In the genomic region with DNA sequence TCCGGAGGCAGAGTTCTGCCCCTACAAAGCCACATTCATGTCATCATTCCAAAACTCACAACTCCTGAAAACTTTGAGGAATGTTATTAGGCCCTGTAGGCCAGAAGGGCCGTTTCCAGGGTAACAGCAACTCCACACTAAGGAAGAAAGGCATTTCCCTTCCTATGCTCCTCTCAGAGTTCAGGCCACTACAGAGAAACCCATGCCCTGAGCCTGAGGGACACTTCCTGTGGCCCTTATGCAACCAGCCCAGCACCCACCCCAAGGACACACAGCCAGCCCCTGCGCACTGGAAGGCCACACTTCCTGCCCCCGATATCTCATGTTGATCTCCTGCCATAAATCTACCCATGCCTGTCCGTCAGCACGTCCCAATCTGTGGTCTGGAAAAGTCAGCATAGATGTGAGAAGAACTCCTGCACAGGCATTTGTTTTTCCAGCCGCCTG, we compare ENCODE assay signal across 11 cellular contexts.
A peak's percentile ranks its signal among the peaks of the same experiment; 100 is the strongest.
DNase-seq lines count a peak whose midpoint lies in the region; ATAC-seq and TF ChIP-seq lines count a peak whose summit lies in the region.
"Had no signal": no experiment of that assay in that cellular context is flagged by ENCODE, and none has a peak within 500 bp of the region (broad histone marks: within the 10 kb centered on the region; RNA-seq: fewer than 3 reads in every experiment).

No MANE protein-coding gene starts in this region.

- DNase-seq in Right ventricle myocardium superior: no peak
- DNase-seq in cardiac septum (ENCODE audit: low spot score): no peak
- DNase-seq in dermis blood vessel endothelial cell: peak; percentile 58
- no peak for DNase-seq in right lobe of liver
- DNase-seq in aorta: peak; percentile 40 to 68
- no peak for DNase-seq in stimulated activated CD4-positive, alpha-beta T cell treated with anti-CD3 and anti-CD28 coated beads, Interleukin-4, amount 100 ng/mL, for 4 hours
- DNase-seq in GM13977 (ENCODE audit: low spot score): no peak
- DNase-seq: activated gamma-delta T cell treated with Interleukin-2 at 50 U/mL for 16 hours, NCI-H526 treated with DMSO at 0.1 percent for 48 hours, nucleus accumbens had no signal

- intact Hi-C loops in Right ventricle myocardium superior (cut with DNase I): no loop called here
- intact Hi-C loops in cardiac septum (cut with DNase I): no loop called here
- intact Hi-C loops in right lobe of liver (cut with DNase I): no loop called here
- intact Hi-C loops in aorta (cut with DNase I): loop anchor here in 1 of 2 donors (5.0 kb wide), 1 partner anchor 76 kb away; no protein-coding TSS in a partner anchor

- no peaks in the 10 kb centered on the region for H3K9me3 ChIP-seq in right lobe of liver
- no peaks in the 10 kb centered on the region for H3K9me3 ChIP-seq in aorta (ENCODE audit: control insufficient read depth, low read length)

- H3K4me1 ChIP-seq in right lobe of liver (no peaks in the 10 kb centered on the region), aorta (ENCODE audit: control insufficient read depth in 1 of 2, insufficient read depth in 2 of 2, low read length in 2 of 2) (no peaks in the 10 kb centered on the region)

- H3K27ac ChIP-seq in right lobe of liver (no peak overlapping the region), aorta (ENCODE audit: low read depth in 1 of 2, low read length in 2 of 2) (peak overlapping the region in 1 of 2 donors; percentile 30)

- peak; percentile 39 for ATAC-seq in Right ventricle myocardium superior (ENCODE audit: poor library complexity)
- ATAC-seq in right lobe of liver: peak; percentile 62 to 73 (median 70)
- ATAC-seq in aorta (ENCODE audit: low FRiP score): peak; percentile 47
- ATAC-seq in HG02870 (IDR thresholded peaks at IDR 0.05; ENCODE audit: unreplicated experiment): no peak

- TF ChIP-seq CTCF in right lobe of liver (IDR thresholded peaks at IDR 0.05) (no peak), GM13977 (IDR thresholded peaks at IDR 0.05; ENCODE audit: extremely low read depth, insufficient read depth, missing control alignments) (no peak)

- H3K36me3 ChIP-seq in right lobe of liver (no peaks in the 10 kb centered on the region), aorta (ENCODE audit: control insufficient read depth in 1 of 2, insufficient read depth in 2 of 2, low read length in 1 of 2) (no peaks in the 10 kb centered on the region)

- H3K27me3 ChIP-seq in right lobe of liver (no peaks in the 10 kb centered on the region), aorta (ENCODE audit: control insufficient read depth in 1 of 2, insufficient read depth in 2 of 2, low read length in 1 of 2) (no peaks in the 10 kb centered on the region)

- 25% methylated on average over 7 of the region's 7 CpGs for WGBS in right lobe of liver (ENCODE audit: insufficient coverage, low coverage, low lambda C conversion rate, missing lambda C conversion rate)
- 4 to 33% methylated on average over 7 of the region's 7 CpGs for WGBS in aorta, 2 donors

- in situ Hi-C loops in GM13977 (cut with MboI; ENCODE audit: low pct_unique_long_range_greater_than_20kb, low sequenced_read_pairs, unreplicated experiment): no loop called here

- no peak for TF ChIP-seq POLR2A in right lobe of liver (IDR thresholded peaks at IDR 0.05)

- H3K4me3 ChIP-seq in right lobe of liver (no peak overlapping the region), aorta (ENCODE audit: low read length in 2 of 2) (no peak overlapping the region)

Comparison
In these comparisons a context has a peak if more than half of its experiments do, and no peak if none do; other contexts are left out.
1. DNase-seq: peak in dermis blood vessel endothelial cell (single experiment) and aorta (2 of 2); none in Right ventricle myocardium superior (single experiment), cardiac septum (single experiment), right lobe of liver (0 of 3), stimulated activated CD4-positive, alpha-beta T cell treated with anti-CD3 and anti-CD28 coated beads, Interleukin-4, amount 100 ng/mL, for 4 hours (0 of 2) and GM13977 (single experiment).